In the genomic region with DNA sequence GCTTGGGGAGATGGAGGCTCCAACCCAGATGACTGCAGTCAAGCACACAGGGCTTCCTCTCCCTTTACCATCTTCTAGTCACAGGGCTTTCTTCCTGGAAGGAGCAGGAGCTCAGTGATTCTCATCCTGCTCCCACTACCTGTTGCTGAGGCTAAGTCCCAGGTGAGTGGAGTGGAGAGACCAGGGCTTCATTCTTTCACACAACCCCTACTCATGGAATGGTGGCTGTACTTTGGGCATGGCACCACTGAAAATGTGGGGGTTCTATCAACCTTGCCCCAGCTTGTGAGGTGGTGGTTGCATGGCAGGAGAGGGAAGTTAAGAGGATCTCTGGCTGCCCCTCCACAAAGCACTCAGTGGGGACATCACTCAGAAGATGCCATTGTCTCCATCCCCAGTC, we compare ENCODE assay signal across 9 cellular contexts.
"Had no signal": no experiment of that assay in that cellular context is flagged by ENCODE, and none has a peak within 500 bp of the region (broad histone marks: within the 10 kb centered on the region; RNA-seq: fewer than 3 reads in every experiment).

No MANE protein-coding gene starts in this region.

- H3K4me1 ChIP-seq: HAP-1 had no signal

- H3K27ac ChIP-seq: GM23248 had no signal

- H3K4me3 ChIP-seq: GM23248, GM23338, HAP-1 had no signal

- DNase-seq: GM23248, GOT3, H7, H9, HCEC 1CT, HFFc6 had no signal

- H3K36me3 ChIP-seq: HAP-1 had no signal

- H3K9me3 ChIP-seq: HAP-1 had no signal

- ATAC-seq: GM23338, HCT116 had no signal
